33 cellular contexts compared by ENCODE assay signal in the genomic region with DNA sequence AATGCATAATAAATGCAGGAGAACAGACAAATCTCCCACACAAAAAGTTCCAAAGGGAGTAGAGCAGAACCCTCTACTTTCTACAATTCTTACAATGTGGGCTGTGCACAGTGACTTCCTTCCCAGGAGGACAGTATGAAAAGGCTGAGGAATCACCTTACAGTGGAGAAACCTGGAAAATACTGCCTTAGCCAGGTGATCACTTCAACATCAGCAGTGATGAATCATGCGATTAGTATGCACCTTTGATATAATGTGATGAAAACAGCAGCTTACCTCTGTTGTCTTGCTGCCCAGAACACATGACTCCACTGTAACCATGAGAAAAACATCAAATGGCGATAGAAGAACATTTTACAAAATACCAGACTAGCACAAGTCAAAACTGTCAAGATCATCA.
"Had no signal": no experiment of that assay in that cellular context is flagged by ENCODE, and none has a peak within 500 bp of the region (broad histone marks: within the 10 kb centered on the region; RNA-seq: fewer than 3 reads in every experiment).

No MANE protein-coding gene starts in this region.

- H3K9ac ChIP-seq: KMS-11 had no signal

- FAIRE-seq: TTC549 had no signal

- H3K27ac ChIP-seq: brain microvascular endothelial cell, cardiac muscle cell, KMS-11, Peyer's patch had no signal

- H3K36me3 ChIP-seq: brain microvascular endothelial cell, cardiac muscle cell, Peyer's patch had no signal

- H3K4me3 ChIP-seq: cardiac muscle cell, Peyer's patch had no signal

- H3K27me3 ChIP-seq: brain microvascular endothelial cell, cardiac muscle cell, Peyer's patch had no signal

- H3K4me1 ChIP-seq: Peyer's patch had no signal

- DNase-seq: activated CD4-positive, alpha-beta T cell treated with anti-CD3 and anti-CD28 coated beads, Interleukin-2, amount 10 ng/mL, durations not matched to agents 24 days and 14 days; activated CD4-positive, alpha-beta T cell treated with anti-CD3 and anti-CD28 coated beads, Interleukin-2, amount 50 U/mL, for 4 hours; activated CD8-positive, alpha-beta T cell treated with anti-CD3 and anti-CD28 coated beads for 36 hours; activated effector memory CD4-positive, alpha-beta T cell treated with anti-CD3 and anti-CD28 coated beads, Interleukin-2, amount 50 U/mL, for 16 hours; activated naive CD4-positive, alpha-beta T cell; activated naive CD4-positive, alpha-beta T cell treated with anti-CD3 and anti-CD28 coated beads, Interleukin-2, amount 50 U/mL, for 16 hours; activated naive CD8-positive, alpha-beta T cell treated with anti-CD3 and anti-CD28 coated beads for 36 hours; activated T-cell treated with anti-CD3 and anti-CD28 coated beads, Interleukin-2, amount 50 U/mL, for 1 hour; activated T-cell treated with anti-CD3 and anti-CD28 coated beads, Interleukin-2, amount 50 U/mL, for 72 hours; amniotic stem cell; aorta; brain microvascular endothelial cell; MM.1S; MV-4-11; NCI-H1092; NCI-H146; NCI-H187; NCI-H2029 treated with DMSO at 0.1 percent for 48 hours; NCI-H2107; NCI-H2171; NCI-H510A; NCI-H526; NCI-H748 treated with DMSO at 0.1 percent for 48 hours; NK-92 treated with Interleukin-12 subunit alpha and Interleukin-12 subunit beta, amount 100 ng/mL, for 24 hours; OCI-M1; Peyer's patch; Right ventricle myocardium superior; RPMI8226; SW 1271 had no signal

- H3K9me3 ChIP-seq: Peyer's patch had no signal

- H3K4me2 ChIP-seq: KMS-11 had no signal

- ATAC-seq: activated CD8-positive, alpha-beta T cell treated with anti-CD3 and anti-CD28 coated beads for 36 hours; activated T-cell treated with anti-CD3 and anti-CD28 coated beads, Interleukin-2, amount 50 U/mL, for 72 hours; activated T-helper 17 cell treated with anti-CD3 and anti-CD28 coated beads, Interleukin-2, amount 50 U/mL, for 72 hours had no signal
